ENCODE assay signal across 9 cellular contexts in genomic region chr9:136840877-136841645, GRCh38. TPM values are rescaled to one million over a fixed set of nuclear protein-coding genes. Genes with fewer than 3 reads are reported as not detected.
DNase-seq lines count a peak whose midpoint lies in the region; ATAC-seq and TF ChIP-seq lines count a peak whose summit lies in the region.
"Had no signal": no experiment of that assay in that cellular context is flagged by ENCODE, and none has a peak within 500 bp of the region (broad histone marks: within the 10 kb centered on the region; RNA-seq: fewer than 3 reads in every experiment).

No MANE protein-coding gene starts in this region.

- CTCF ChIA-PET in WTC11 (lab: Charles Lee): interaction anchor here (0.6 to 5.9 kb wide), 14 partner anchors 13 to 236 kb away, joined by 3 to 64 read pairs (median 6); partner anchors contain the start of genes RABL6, TMEM141 and UAP1L1

- no peaks in the 10 kb centered on the region for H3K27me3 ChIP-seq in layer of hippocampus (ENCODE audit: control insufficient read depth, insufficient read depth, low read length)

- no peak for TF ChIP-seq POLR2A in lower leg skin (IDR thresholded peaks at IDR 0.05)

- H3K36me3 Mint-ChIP-seq in WTC11: no peaks in the 10 kb centered on the region

- WGBS in lower leg skin, 2 donors: 42 to 67% methylated on average over 15 to 28 of the region's 28 CpGs

- H3K27me3 Mint-ChIP-seq in WTC11 (ENCODE audit: low read depth): no peaks in the 10 kb centered on the region
- H3K27me3 Mint-ChIP-seq: stimulated activated naive CD8-positive, alpha-beta T cell treated with anti-CD3 and anti-CD28 coated beads, Interleukin-15, Interleukin-2, amounts not matched to agents 100 ng/mL and 50 ng/mL, for 24 hours had no signal

- H3K9me3 Mint-ChIP-seq in WTC11: no peaks in the 10 kb centered on the region
- H3K9me3 Mint-ChIP-seq: stimulated activated naive CD8-positive, alpha-beta T cell treated with anti-CD3 and anti-CD28 coated beads, Interleukin-15, Interleukin-2, amounts not matched to agents 100 ng/mL and 50 ng/mL, for 24 hours had no signal

- TF ChIP-seq CTCF in WTC11 (IDR thresholded peaks at IDR 0.05) (no peak), lower leg skin (IDR thresholded peaks at IDR 0.05) (no peak)

- no peak overlapping the region for H3K4me3 ChIP-seq in lower leg skin (ENCODE audit: low read depth, poor library complexity, severe bottlenecking)

- peak overlapping the region; percentile 77 for H3K27ac ChIP-seq in layer of hippocampus (ENCODE audit: low read depth, low read length)

- no peak overlapping the region for H3K4me3 Mint-ChIP-seq in WTC11
- H3K4me3 Mint-ChIP-seq: stimulated activated naive CD8-positive, alpha-beta T cell treated with anti-CD3 and anti-CD28 coated beads, Interleukin-15, Interleukin-2, amounts not matched to agents 100 ng/mL and 50 ng/mL, for 24 hours had no signal

- H3K27ac Mint-ChIP-seq in WTC11: peak overlapping the region; percentile 76; the same call in 1 of the 2 replicates
- H3K27ac Mint-ChIP-seq: stimulated activated naive CD8-positive, alpha-beta T cell treated with anti-CD3 and anti-CD28 coated beads, Interleukin-15, Interleukin-2, amounts not matched to agents 100 ng/mL and 50 ng/mL, for 24 hours had no signal

- ATAC-seq in WTC11 (no peak), GM18858 (IDR thresholded peaks at IDR 0.05; ENCODE audit: unreplicated experiment) (no peak), GM19455 (IDR thresholded peaks at IDR 0.05; ENCODE audit: unreplicated experiment) (no peak)
- no peak for ATAC-seq in activated CD4-positive, CD25-positive, alpha-beta regulatory T cell treated with anti-CD3 and anti-CD28 coated beads, Interleukin-2, amount 50 U/mL, for 24 hours

- intact Hi-C loops in lower leg skin (cut with DNase I; ENCODE audit: low total_unique reads): no loop called here

- H3K4me1 Mint-ChIP-seq in WTC11: peaks cover 23% of the 10 kb centered on the region

- peak; percentile 60 for DNase-seq in DMS153 treated with DMSO at 0.1 percent for 48 hours (lab: John Stamatoyannopoulos, UW; ENCODE audit: unreplicated experiment)
- peak; percentile 59 for DNase-seq in NCI-H1694 treated with DMSO at 0.1 percent for 48 hours (lab: John Stamatoyannopoulos, UW)
- no peak for DNase-seq in WTC11 (ENCODE audit: low spot score)
- DNase-seq in lower leg skin (ENCODE audit: low spot score in 2 of 2): no peak

- POLR2A ChIA-PET in WTC11 (lab: Charles Lee): interaction anchor here (1.1 to 1.7 kb wide), 5 partner anchors 18 to 41 kb away, joined by 3 to 4 read pairs (median 3); no protein-coding TSS in a partner anchor

TF ChIP-seq in WTC11, 78 proteins besides CTCF, POLR2A, EP300 and RAD21:
- TF ChIP-seq EMX1 (CRISPR knock-in tag; IDR thresholded peaks at IDR 0.05) (no peak), ZMAT4 (CRISPR knock-in tag; IDR thresholded peaks at IDR 0.05) (no peak), PRRX2 (CRISPR knock-in tag; IDR thresholded peaks at IDR 0.05) (no peak), KAT7 (CRISPR knock-in tag; IDR thresholded peaks at IDR 0.05; ENCODE audit: borderline replicate concordance) (no peak), JAZF1 (CRISPR knock-in tag; IDR thresholded peaks at IDR 0.05) (no peak), ZNF281 (CRISPR knock-in tag; IDR thresholded peaks at IDR 0.05) (no peak; the same call in 1 of the 2 replicates), TP53 (CRISPR knock-in tag; IDR thresholded peaks at IDR 0.05) (no peak), E2F5 (CRISPR knock-in tag; IDR thresholded peaks at IDR 0.05) (no peak), FOXP4 (CRISPR knock-in tag; IDR thresholded peaks at IDR 0.05) (no peak), FOXK1 (CRISPR knock-in tag; IDR thresholded peaks at IDR 0.05) (no peak), MYBL2 (CRISPR knock-in tag; IDR thresholded peaks at IDR 0.05) (0 out of 2 replicates have a peak, but pooled peaks have one; percentile 11), RELA (CRISPR knock-in tag; IDR thresholded peaks at IDR 0.05; ENCODE audit: borderline replicate concordance) (0 out of 2 replicates have a peak, but pooled peaks have one; percentile 69), MAX (CRISPR knock-in tag; IDR thresholded peaks at IDR 0.05) (no peak)

RNA-seq across cellular contexts. Expression of gene AJM1, which starts 1.2 kb away (rescaled TPM):
- total RNA-seq in WTC11 (2021) (1.6 to 1.7 TPM (median 1.6 TPM) in 3 replicates), lower leg skin (1 to 10 TPM; 1.4 to 2.9 (median 1.6) TPM)

RNA-seq across cellular contexts. Expression of gene PHPT1, which starts 8.1 kb away (rescaled TPM):
- total RNA-seq in WTC11 (2021) (138 to 176 TPM (median 173 TPM) in 3 replicates), lower leg skin (10 to 100 TPM; 22.0 to 60.4 (median 48.7) TPM)

RNA-seq across cellular contexts. Expression of gene MAMDC4, which starts 11.1 kb away (rescaled TPM):
- total RNA-seq in WTC11 (2021) (6.7 to 12.1 TPM (median 10.9 TPM) in 3 replicates), lower leg skin (1 to 10 TPM in 3 of 4 donors, under 1 TPM in 1; 0.89 to 1.4 (median 1.4) TPM)

RNA-seq across cellular contexts. Expression of gene EDF1, which starts 25.0 kb away (rescaled TPM):
- 312 to 334 TPM (median 328 TPM) in 3 replicates for total RNA-seq in WTC11 (2021)
- total RNA-seq in lower leg skin: 100 to 1,000 TPM; 354 to 399 (median 376) TPM

RNA-seq across cellular contexts. Expression of gene RABL6, which starts 33.3 kb away (rescaled TPM):
- total RNA-seq in WTC11 (2021) (134 to 171 TPM (median 139 TPM) in 3 replicates), lower leg skin (10 to 100 TPM; 47.8 to 75.1 (median 55.5) TPM)

Comparison
In these comparisons a context has a peak if more than half of its experiments do, and no peak if none do; other contexts are left out.
1. DNase-seq: peak in DMS153 treated with DMSO at 0.1 percent for 48 hours (single experiment) and NCI-H1694 treated with DMSO at 0.1 percent for 48 hours (single experiment); none in WTC11 (single experiment) and lower leg skin (0 of 2).